In genomic region chr1:153727463-153728304, GRCh38 we compare ENCODE assay signal across 8 cellular contexts. TPM values are rescaled to one million over a fixed set of nuclear protein-coding genes. Genes with fewer than 3 reads are reported as not detected.
DNase-seq lines count a peak whose midpoint lies in the region; TF ChIP-seq lines count a peak whose summit lies in the region.

INTS3 (plus strand) TSS chr1:153728050; CDS start chr1:153728635, 585 bp downstream.

- POLR2A ChIA-PET in HEK293T (lab: Yijun Ruan, JAX) = interaction anchor here (0.6 to 2.5 kb wide), 33 partner anchors 8 to 263 kb away, joined by 3 to 24 read pairs (median 4); partner anchors contain the start of genes CHTOP, CREB3L4, ILF2 and RPS27

- no peak within 1 kb of the TSS for H2AFZ ChIP-seq in neuron (ENCODE audit: low read depth, low read length)

- peak; percentile 100 for DNase-seq in GM03348 (ENCODE audit: low spot score)
- DNase-seq in HEK293T (ENCODE audit: extremely low spot score) = peak; percentile 100
- DNase-seq in MV-4-11 (lab: John Stamatoyannopoulos, UW) = peak; percentile 100
- peak; percentile 100 for DNase-seq in SK-MEL-5 (ENCODE audit: low read depth, low spot score)
- peak; percentile 99 for DNase-seq in activated naive CD4-positive, alpha-beta T cell treated with Interleukin-2 at 50 U/mL for 16 hours
- peak; percentile 100 for DNase-seq in foreskin melanocyte

- peak within 1 kb of the TSS; percentile 77 for H3K4me3 ChIP-seq in neuron (ENCODE audit: low read length)
- peak within 1 kb of the TSS; percentile 72 to 97 (median 90) for H3K4me3 ChIP-seq in subcutaneous abdominal adipose tissue (ENCODE audit: low read depth in 1 of 5, low read length in 5 of 5)

- H3K27me3 ChIP-seq in neuron (ENCODE audit: insufficient read depth, low read length) (no peaks in the 10 kb centered on the region), subcutaneous abdominal adipose tissue (ENCODE audit: control insufficient read depth in 5 of 5, insufficient read depth in 4 of 5, low read length in 5 of 5) (no peaks in the 10 kb centered on the region)

- H3K9me3 ChIP-seq in neuron (ENCODE audit: low read length) (no peaks in the 10 kb centered on the region), subcutaneous abdominal adipose tissue (ENCODE audit: control insufficient read depth in 5 of 5, low read length in 5 of 5) (no peaks in the 10 kb centered on the region)

- H3K36me3 ChIP-seq in neuron (ENCODE audit: insufficient read depth, low read length) (peaks cover 5% of the 10 kb centered on the region), subcutaneous abdominal adipose tissue (ENCODE audit: control insufficient read depth in 5 of 5, insufficient read depth in 5 of 5, low read length in 5 of 5) (no peaks in the 10 kb centered on the region)

- CTCF ChIA-PET in HEK293T (lab: Yijun Ruan, JAX) = interaction anchor here (0.5 kb wide), 1 partner anchor 190 kb away, joined by 3 read pairs; no protein-coding TSS in a partner anchor

- H3K4me1 ChIP-seq in neuron (ENCODE audit: insufficient read depth, low read length) = peaks cover 27% of the 10 kb centered on the region
- H3K4me1 ChIP-seq in subcutaneous abdominal adipose tissue (ENCODE audit: control insufficient read depth in 5 of 5, insufficient read depth in 5 of 5, low read length in 5 of 5) = peaks cover 0 to 47% (median 34%) of the 10 kb centered on the region in 5 donors

- H3K27ac ChIP-seq in subcutaneous abdominal adipose tissue (ENCODE audit: low read depth, low read length) = peak within 1 kb of the TSS; percentile 100

- H3K9ac ChIP-seq in subcutaneous abdominal adipose tissue (ENCODE audit: low read length in 5 of 5) = peak within 1 kb of the TSS; percentile 86 to 100 (median 99)

- in situ Hi-C loops in SK-MEL-5 (cut with HindIII; ENCODE audit: low pct_unique_long_range_greater_than_20kb, low sequenced_read_pairs) = no loop called here

TF ChIP-seq in HEK293T, 16 proteins besides CTCF, POLR2A, EP300 and RAD21:
- TF ChIP-seq SUZ12 (IDR thresholded peaks at IDR 0.05) (no peak), NFRKB (IDR thresholded peaks at IDR 0.05) (no peak), PKNOX1 (IDR thresholded peaks at IDR 0.05) (peak; percentile 99), L3MBTL2 (conservative IDR thresholded peaks at IDR 0.05) (peak; percentile 98)

RNA-seq across cellular contexts. Expression of gene INTS3, which starts in this region (rescaled TPM):
- total RNA-seq in SK-MEL-5 (2014; rRNA removed; shearing (Covaris generic)) = 63.2 and 77.5 TPM in 2 replicates
- 60.2 and 77.1 TPM in 2 replicates for polyA plus RNA-seq in SK-MEL-5 (2015; cell fraction: cytosol; rRNA removed)
- polyA plus RNA-seq in SK-MEL-5 (2015; cell fraction: nucleus; rRNA removed) = 522 and 581 TPM in 2 replicates

Comparison
In these comparisons a context has a peak if more than half of its experiments do, and no peak if none do; other contexts are left out.
1. Peak in every context shown above with its lines: DNase-seq, H3K4me3 ChIP-seq and H3K27ac ChIP-seq.